Comparison of ENCODE assay signal across 1 cellular context in genomic region chr5:62310426-62311105, GRCh38.
TF ChIP-seq lines count a peak whose summit lies in the region.

No MANE protein-coding gene starts in this region.

TF ChIP-seq in GM12878, 131 proteins besides CTCF, POLR2A, EP300 and RAD21 (continued from another document):
- TF ChIP-seq, protein P1, sequence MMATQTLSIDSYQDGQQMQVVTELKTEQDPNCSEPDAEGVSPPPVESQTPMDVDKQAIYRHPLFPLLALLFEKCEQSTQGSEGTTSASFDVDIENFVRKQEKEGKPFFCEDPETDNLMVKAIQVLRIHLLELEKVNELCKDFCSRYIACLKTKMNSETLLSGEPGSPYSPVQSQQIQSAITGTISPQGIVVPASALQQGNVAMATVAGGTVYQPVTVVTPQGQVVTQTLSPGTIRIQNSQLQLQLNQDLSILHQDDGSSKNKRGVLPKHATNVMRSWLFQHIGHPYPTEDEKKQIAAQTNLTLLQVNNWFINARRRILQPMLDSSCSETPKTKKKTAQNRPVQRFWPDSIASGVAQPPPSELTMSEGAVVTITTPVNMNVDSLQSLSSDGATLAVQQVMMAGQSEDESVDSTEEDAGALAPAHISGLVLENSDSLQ (IDR thresholded peaks at IDR 0.05): peak; percentile 45; the same call in 1 of the 2 replicates
TF ChIP-seq in GM12878: peak in this region for 2.
